1 cellular context compared by ENCODE assay signal in the genomic region with DNA sequence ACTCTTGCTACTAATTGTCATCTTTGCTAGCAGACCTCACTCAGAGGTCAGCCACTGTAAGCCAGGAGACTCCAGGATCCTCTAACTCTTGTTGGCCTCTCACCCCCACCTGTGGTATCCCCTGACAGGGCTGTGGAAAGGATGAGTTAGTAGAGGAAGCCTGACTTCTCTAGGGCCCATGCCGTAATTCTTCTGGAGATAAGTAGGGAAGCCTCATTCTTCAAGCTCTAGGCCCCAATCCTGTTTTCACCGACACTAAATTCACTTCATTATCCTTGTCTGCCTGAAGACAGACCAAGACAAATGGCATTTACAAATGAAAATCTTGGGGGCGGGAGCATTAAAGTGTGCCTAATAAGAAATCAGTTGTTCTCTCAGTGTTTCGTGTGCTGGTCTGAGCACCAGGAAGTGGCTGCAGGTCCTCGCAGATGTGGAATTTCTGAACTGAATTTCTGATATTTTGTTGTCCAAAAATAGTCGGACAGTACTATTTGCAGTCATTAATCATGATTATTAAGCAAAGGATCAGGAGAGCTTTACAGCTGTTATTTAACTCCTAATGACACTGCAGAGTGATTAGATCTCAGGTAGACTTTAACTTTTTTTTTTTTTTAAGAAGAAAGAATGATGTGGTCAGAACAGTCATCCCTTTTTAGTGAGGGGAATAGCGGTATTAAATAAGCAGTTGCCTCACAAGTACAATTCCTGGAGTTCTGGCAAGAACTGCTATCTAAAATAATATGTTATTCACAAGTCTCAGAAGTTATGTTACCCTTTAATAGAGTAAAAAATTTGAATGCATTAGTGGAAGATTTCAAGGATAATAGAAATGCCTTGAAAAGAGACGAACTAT.
TF ChIP-seq lines count a peak whose summit lies in the region.

No MANE protein-coding gene starts in this region.

TF ChIP-seq in GM12878, 131 proteins besides CTCF, POLR2A, EP300 and RAD21:
- no peak for TF ChIP-seq CBFB (IDR thresholded peaks at IDR 0.05; ENCODE audit: low read depth)
TF ChIP-seq in GM12878: peak in this region for 0.
